22 cellular contexts compared by ENCODE assay signal in genomic region chr9:100186356-100186755, GRCh38.
"Had no signal": no experiment of that assay in that cellular context is flagged by ENCODE, and none has a peak within 500 bp of the region (broad histone marks: within the 10 kb centered on the region; RNA-seq: fewer than 3 reads in every experiment).

No MANE protein-coding gene starts in this region.

- H3K4me3 ChIP-seq: hepatocyte, right lobe of liver, tibial nerve had no signal

- H3K36me3 ChIP-seq: right lobe of liver had no signal

- H3K27me3 Mint-ChIP-seq: activated CD4-positive, alpha-beta T cell treated with anti-CD3 and anti-CD28 coated beads for 36 hours; activated CD8-positive, alpha-beta memory T cell treated with anti-CD3 and anti-CD28 coated beads, Interleukin-2, amount 10 ng/mL, durations not matched to agents 7 days and 5 days; activated naive CD4-positive, alpha-beta T cell treated with anti-CD3 and anti-CD28 coated beads, Interleukin-2, amount 50 U/mL, for 24 hours; activated naive CD8-positive, alpha-beta T cell treated with anti-CD3 and anti-CD28 coated beads, Interleukin-2, amount 50 U/mL, for 24 hours; effector memory CD8-positive, alpha-beta T cell; progenitor cell of endocrine pancreas had no signal

- H3K4me3 Mint-ChIP-seq: activated CD4-positive, alpha-beta T cell treated with anti-CD3 and anti-CD28 coated beads for 36 hours; activated CD8-positive, alpha-beta memory T cell treated with anti-CD3 and anti-CD28 coated beads, Interleukin-2, amount 10 ng/mL, durations not matched to agents 7 days and 5 days; activated CD8-positive, alpha-beta T cell treated with anti-CD3 and anti-CD28 coated beads, Interleukin-2, amount 10 ng/mL, durations not matched to agents 7 days and 5 days; activated naive CD4-positive, alpha-beta T cell treated with anti-CD3 and anti-CD28 coated beads, Interleukin-2, amount 50 U/mL, for 24 hours; activated naive CD8-positive, alpha-beta T cell treated with anti-CD3 and anti-CD28 coated beads, Interleukin-2, amount 50 U/mL, for 24 hours; effector memory CD8-positive, alpha-beta T cell; nephron; T-helper 2 cell treated with Interferon-gamma antibody and Interleukin-4, amounts not matched to agents 5 μg/mL and 100 μg/mL, for 36 hours had no signal

- H3K27ac ChIP-seq: hepatocyte, right lobe of liver, tibial nerve had no signal

- H3K4me2 ChIP-seq: hepatocyte had no signal

- DNase-seq: activated CD4-positive, alpha-beta T cell treated with anti-CD3 and anti-CD28 coated beads for 36 hours; activated CD4-positive, CD25-positive, alpha-beta regulatory T cell; activated CD8-positive, alpha-beta memory T cell treated with anti-CD3 and anti-CD28 coated beads, Interleukin-2, amount 10 ng/mL, durations not matched to agents 7 days and 5 days; activated CD8-positive, alpha-beta T cell treated with anti-CD3 and anti-CD28 coated beads, Interleukin-2, amount 10 ng/mL, durations not matched to agents 7 days and 5 days; activated naive CD8-positive, alpha-beta T cell treated with anti-CD3 and anti-CD28 coated beads, Interleukin-2, amount 50 U/mL, for 24 hours; activated T-cell treated with anti-CD3 and anti-CD28 coated beads, Interleukin-2, amount 50 U/mL, for 48 hours; amygdala; caudate nucleus; cortex of kidney; effector memory CD8-positive, alpha-beta T cell; left cardiac atrium; left ventricle myocardium superior; right lobe of liver; stimulated activated CD4-positive, alpha-beta T cell treated with anti-CD3 and anti-CD28 coated beads, Interleukin-2, amount 100 ng/mL, for 48 hours; stimulated activated naive CD4-positive, alpha-beta T cell treated with Interleukin-2 at 50 U/mL for 16 hours had no signal

- H3K4me1 ChIP-seq: right lobe of liver, tibial nerve had no signal

- ATAC-seq: activated CD4-positive, alpha-beta T cell treated with anti-CD3 and anti-CD28 coated beads for 36 hours; activated CD8-positive, alpha-beta memory T cell treated with anti-CD3 and anti-CD28 coated beads, Interleukin-2, amount 10 ng/mL, durations not matched to agents 7 days and 5 days; activated CD8-positive, alpha-beta T cell treated with anti-CD3 and anti-CD28 coated beads, Interleukin-2, amount 10 ng/mL, durations not matched to agents 7 days and 5 days; activated naive CD8-positive, alpha-beta T cell treated with anti-CD3 and anti-CD28 coated beads, Interleukin-2, amount 50 U/mL, for 24 hours; effector memory CD8-positive, alpha-beta T cell; left cardiac atrium; left ventricle myocardium superior; right lobe of liver had no signal

- H2AFZ ChIP-seq: hepatocyte had no signal

- H3K27me3 ChIP-seq: hepatocyte, right lobe of liver, tibial nerve had no signal

- H3K4me1 Mint-ChIP-seq: activated CD4-positive, alpha-beta T cell treated with anti-CD3 and anti-CD28 coated beads for 36 hours; activated CD8-positive, alpha-beta memory T cell treated with anti-CD3 and anti-CD28 coated beads, Interleukin-2, amount 10 ng/mL, durations not matched to agents 7 days and 5 days; activated naive CD4-positive, alpha-beta T cell treated with anti-CD3 and anti-CD28 coated beads, Interleukin-2, amount 50 U/mL, for 24 hours; activated naive CD8-positive, alpha-beta T cell treated with anti-CD3 and anti-CD28 coated beads, Interleukin-2, amount 50 U/mL, for 24 hours; nephron had no signal

- H3K27ac Mint-ChIP-seq: activated CD4-positive, alpha-beta T cell treated with anti-CD3 and anti-CD28 coated beads for 36 hours; activated CD8-positive, alpha-beta memory T cell treated with anti-CD3 and anti-CD28 coated beads, Interleukin-2, amount 10 ng/mL, durations not matched to agents 7 days and 5 days; activated CD8-positive, alpha-beta T cell treated with anti-CD3 and anti-CD28 coated beads, Interleukin-2, amount 10 ng/mL, durations not matched to agents 7 days and 5 days; activated naive CD4-positive, alpha-beta T cell treated with anti-CD3 and anti-CD28 coated beads, Interleukin-2, amount 50 U/mL, for 24 hours; activated naive CD8-positive, alpha-beta T cell treated with anti-CD3 and anti-CD28 coated beads, Interleukin-2, amount 50 U/mL, for 24 hours; activated T-helper 2 cell treated with anti-CD3 and anti-CD28 coated beads, Interferon-gamma antibody, Interleukin-2, Interleukin-4, amounts not matched to agents 10 μg/mL and 5 μg/mL and 100 μg/mL, durations not matched to agents 14 hours and 24 hours and 36 hours; effector memory CD8-positive, alpha-beta T cell; nephron; progenitor cell of endocrine pancreas; T-helper 2 cell treated with Interferon-gamma antibody and Interleukin-4, amounts not matched to agents 5 μg/mL and 100 μg/mL, for 36 hours had no signal
